In the genomic region with DNA sequence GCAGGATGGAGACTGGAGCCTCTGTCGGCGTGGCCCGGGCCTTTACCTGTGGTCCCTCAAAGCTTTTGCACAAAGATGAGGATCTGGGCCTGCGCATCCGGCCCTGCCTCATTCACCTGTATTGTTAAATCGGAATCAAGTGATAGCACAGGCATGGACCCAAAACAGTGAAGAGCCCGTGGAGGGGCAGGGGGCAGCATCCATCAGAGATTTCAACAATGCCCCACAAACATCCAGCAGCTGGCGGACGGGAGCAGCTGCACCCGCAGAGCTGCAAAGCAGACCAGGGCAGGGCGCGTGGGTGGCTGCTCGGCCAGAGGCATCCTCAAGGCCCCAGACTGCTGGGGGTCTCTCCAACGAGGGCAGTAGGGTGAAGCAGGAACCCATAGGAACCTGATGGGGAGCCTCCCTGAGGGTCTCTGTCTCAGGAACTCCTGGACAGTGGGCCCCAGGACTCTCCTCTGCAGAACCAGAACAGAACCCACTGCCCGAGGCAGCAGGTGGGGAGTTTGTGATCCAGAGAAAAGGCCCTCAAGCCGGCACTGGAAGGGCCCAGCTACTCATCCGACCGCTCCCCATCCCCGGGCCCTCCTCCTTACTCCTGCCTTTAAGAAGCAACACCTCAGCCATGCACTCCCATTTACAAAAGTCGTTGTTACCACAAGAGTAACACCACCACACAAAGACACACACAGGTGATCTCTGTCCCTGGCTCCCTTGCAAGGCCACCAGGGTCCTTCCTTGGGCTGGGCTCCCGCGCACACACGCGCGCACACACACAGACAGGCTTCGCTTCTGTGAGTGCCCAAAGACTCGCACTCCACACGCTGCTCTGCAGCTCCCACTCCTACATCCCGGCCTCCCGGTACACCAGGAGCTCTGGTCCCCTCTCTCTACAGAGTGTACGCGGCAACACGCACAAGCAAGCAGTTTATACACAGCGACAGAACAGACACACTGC, we compare ENCODE assay signal across 18 cellular contexts.
"Had no signal": no experiment of that assay in that cellular context is flagged by ENCODE, and none has a peak within 500 bp of the region (broad histone marks: within the 10 kb centered on the region; RNA-seq: fewer than 3 reads in every experiment).

No MANE protein-coding gene starts in this region.

- H3K27me3 Mint-ChIP-seq: T-cell had no signal

- H3K27me3 ChIP-seq: cardiac muscle cell, hepatocyte, transverse colon had no signal

- H3K27ac Mint-ChIP-seq: activated T-helper 2 cell treated with anti-CD3 and anti-CD28 coated beads, Interferon-gamma antibody, Interleukin-2, Interleukin-4, amounts not matched to agents 10 μg/mL and 5 μg/mL and 100 μg/mL, durations not matched to agents 14 hours and 24 hours and 36 hours; T-cell had no signal

- ATAC-seq: esophagus mucosa, left ventricle myocardium superior, T-cell had no signal

- H3K36me3 Mint-ChIP-seq: T-cell had no signal

- H3K4me1 ChIP-seq: parathyroid adenoma had no signal

- DNase-seq: activated CD4-positive, alpha-beta T cell treated with anti-CD3 and anti-CD28 coated beads for 1 hour; activated CD4-positive, alpha-beta T cell treated with anti-CD3 and anti-CD28 coated beads, Interleukin-2, amount 50 U/mL, for 4 hours; activated naive CD4-positive, alpha-beta T cell treated with anti-CD3 and anti-CD28 coated beads, Interleukin-2, amount 50 U/mL, for 16 hours; left ventricle myocardium superior; mesendoderm; retina; stimulated activated CD4-positive, alpha-beta T cell treated with anti-CD3 and anti-CD28 coated beads, Interleukin-4, amount 100 ng/mL, for 24 hours; stimulated activated naive CD4-positive, alpha-beta T cell treated with Interleukin-2 at 50 U/mL for 16 hours; T1000; transverse colon had no signal

- H3K4me3 ChIP-seq: cardiac muscle cell, hepatocyte, skin epidermis, transverse colon had no signal

- H3K9ac ChIP-seq: parathyroid adenoma had no signal

- H3K36me3 ChIP-seq: cardiac muscle cell, transverse colon had no signal

- H3K4me2 ChIP-seq: hepatocyte had no signal

- H3K27ac ChIP-seq: cardiac muscle cell, hepatocyte, parathyroid adenoma, skin epidermis had no signal

- H3K9me3 Mint-ChIP-seq: activated T-helper 2 cell treated with anti-CD3 and anti-CD28 coated beads, Interferon-gamma antibody, Interleukin-2, Interleukin-4, amounts not matched to agents 10 μg/mL and 5 μg/mL and 100 μg/mL, durations not matched to agents 14 hours and 24 hours and 36 hours; T-cell had no signal

- H3K4me3 Mint-ChIP-seq: T-cell had no signal

- H3K9me3 ChIP-seq: transverse colon had no signal

- H2AFZ ChIP-seq: hepatocyte, parathyroid adenoma had no signal

- FAIRE-seq: colon had no signal
